In genomic region chr16:50741808-50742520, GRCh38 we compare ENCODE assay signal across 8 cellular contexts. TPM values are rescaled to one million over a fixed set of nuclear protein-coding genes. Genes with fewer than 3 reads are reported as not detected.
DNase-seq lines count a peak whose midpoint lies in the region; ATAC-seq lines count a peak whose summit lies in the region.

TSS of gene CYLD (plus strand) at chr16:50742086. CDS start at chr16:50749699, 7,613 bp downstream.

- H3K27ac ChIP-seq in temporal lobe (ENCODE audit: low read depth, low read length): peak within 1 kb of the TSS; percentile 73

- peak within 1 kb of the TSS; percentile 94 to 95 for H3K27ac Mint-ChIP-seq in activated naive CD4-positive, alpha-beta T cell treated with anti-CD3 and anti-CD28 coated beads, Interleukin-2, amount 50 U/mL, for 72 hours

- peak within 1 kb of the TSS; percentile 72 for H3K4me3 ChIP-seq in GM08714 (ENCODE audit: low read length)

- ATAC-seq in HG02610 (IDR thresholded peaks at IDR 0.05; ENCODE audit: unreplicated experiment): peak; percentile 92
- ATAC-seq in activated naive CD4-positive, alpha-beta T cell treated with anti-CD3 and anti-CD28 coated beads, Interleukin-2, amount 50 U/mL, for 72 hours: peak; percentile 90 to 91

- no peaks in the 10 kb centered on the region for H3K9me3 Mint-ChIP-seq in activated naive CD4-positive, alpha-beta T cell treated with anti-CD3 and anti-CD28 coated beads, Interleukin-2, amount 50 U/mL, for 72 hours

- DNase-seq in NCI-H1092 treated with DMSO at 0.1 percent for 48 hours (lab: John Stamatoyannopoulos, UW): peak; percentile 99
- peak; percentile 99 for DNase-seq in SKM-1 (lab: John Stamatoyannopoulos, UW; ENCODE audit: unreplicated experiment)
- DNase-seq in activated naive CD4-positive, alpha-beta T cell treated with anti-CD3 and anti-CD28 coated beads, Interleukin-2, amount 50 U/mL, for 72 hours (ENCODE audit: low spot score in 2 of 2): peak; percentile 98 to 100
- peak; percentile 83 for DNase-seq in glomerular endothelial cell (ENCODE audit: extremely low read depth, low read depth, low spot score)
- peak; percentile 100 for DNase-seq in occipital lobe (lab: John Stamatoyannopoulos, UW)

- peaks cover 18 to 26% of the 10 kb centered on the region in 2 donors for H3K36me3 Mint-ChIP-seq in activated naive CD4-positive, alpha-beta T cell treated with anti-CD3 and anti-CD28 coated beads, Interleukin-2, amount 50 U/mL, for 72 hours

RNA-seq across cellular contexts. Expression of gene CYLD, which starts in this region (rescaled TPM):
- total RNA-seq in activated naive CD4-positive, alpha-beta T cell treated with anti-CD3 and anti-CD28 coated beads, Interleukin-2, amount 50 U/mL, for 72 hours: 10 to 100 TPM; 88.2 to 92.9 TPM
- total RNA-seq in glomerular endothelial cell (20.4 and 31.6 TPM in 2 replicates), occipital lobe (51.2 TPM), temporal lobe (31.7 TPM)

Comparison
In these comparisons a context has a peak if more than half of its experiments do, and no peak if none do; other contexts are left out.
1. Peak in every context shown above with its lines: DNase-seq, ATAC-seq, H3K4me3 ChIP-seq and H3K27ac ChIP-seq.